27 cellular contexts compared by ENCODE assay signal in genomic region chr3:190260301-190260700, GRCh38.
"Had no signal": no experiment of that assay in that cellular context is flagged by ENCODE, and none has a peak within 500 bp of the region (broad histone marks: within the 10 kb centered on the region; RNA-seq: fewer than 3 reads in every experiment).

No MANE protein-coding gene starts in this region.

- H3K27me3 Mint-ChIP-seq: effector memory CD8-positive, alpha-beta T cell; naive B cell; stimulated activated memory B cell treated with anti-CD40 and anti-IgM and Interleukin-4, amounts not matched to agents 10 μg/mL and 1 μg/mL and 100 μg/mL, for 72 hours had no signal

- H3K9me3 Mint-ChIP-seq: activated CD4-positive, alpha-beta memory T cell treated with anti-CD3 and anti-CD28 coated beads, Interleukin-2, amount 10 ng/mL, durations not matched to agents 7 days and 5 days; activated CD4-positive, alpha-beta T cell treated with anti-CD3 and anti-CD28 coated beads, Interleukin-2, amount 10 ng/mL, durations not matched to agents 24 days and 14 days; activated T-cell treated with anti-CD3 and anti-CD28 coated beads, Interleukin-2, amount 50 U/mL, for 24 hours; effector memory CD8-positive, alpha-beta T cell; mesothelial cell of epicardium; stimulated activated memory B cell treated with anti-CD40 and anti-IgM and Interleukin-4, amounts not matched to agents 10 μg/mL and 1 μg/mL and 100 μg/mL, for 72 hours; stimulated activated naive CD8-positive, alpha-beta T cell treated with anti-CD3 and anti-CD28 coated beads, Interleukin-15, amount 100 ng/mL, for 72 hours had no signal

- DNase-seq: activated CD4-positive, alpha-beta memory T cell treated with anti-CD3 and anti-CD28 coated beads, Interleukin-2, amount 10 ng/mL, durations not matched to agents 7 days and 5 days; activated CD4-positive, alpha-beta T cell treated with anti-CD3 and anti-CD28 coated beads, Interleukin-2, amount 10 ng/mL, durations not matched to agents 24 days and 14 days; activated CD4-positive, CD25-positive, alpha-beta regulatory T cell treated with anti-CD3 and anti-CD28 coated beads, Interleukin-2, amount 50 U/mL, for 72 hours; activated CD8-positive, alpha-beta memory T cell treated with anti-CD3 and anti-CD28 coated beads, Interleukin-2, amount 50 U/mL, for 48 hours; activated gamma-delta T cell treated with Interleukin-2 at 50 U/mL for 16 hours; activated naive CD4-positive, alpha-beta T cell treated with anti-CD3 and anti-CD28 coated beads, Interleukin-2, amount 50 U/mL, for 16 hours; activated T-cell treated with anti-CD3 and anti-CD28 coated beads, Interleukin-2, amount 50 U/mL, for 24 hours; amniotic stem cell; cortex of kidney; effector memory CD8-positive, alpha-beta T cell; foreskin melanocyte; heart right ventricle; left lung; naive B cell; pancreas; retina; sigmoid colon; small intestine; stimulated activated CD4-positive, alpha-beta T cell treated with anti-CD3 and anti-CD28 coated beads, Interleukin-4, amount 100 ng/mL, for 24 hours; stimulated activated naive CD8-positive, alpha-beta T cell treated with anti-CD3 and anti-CD28 coated beads, Interleukin-15, amount 100 ng/mL, for 72 hours; substantia nigra; T-helper 17 cell; T1000; transverse colon had no signal

- H3K27ac ChIP-seq: heart right ventricle, left lung, pancreas, prostate gland, sigmoid colon, transverse colon had no signal

- H3K36me3 Mint-ChIP-seq: mesothelial cell of epicardium; naive B cell; stimulated activated memory B cell treated with anti-CD40 and anti-IgM and Interleukin-4, amounts not matched to agents 10 μg/mL and 1 μg/mL and 100 μg/mL, for 72 hours had no signal

- H3K36me3 ChIP-seq: heart right ventricle, left lung, pancreas, prostate gland, sigmoid colon, transverse colon had no signal

- H3K27ac Mint-ChIP-seq: activated CD4-positive, alpha-beta memory T cell treated with anti-CD3 and anti-CD28 coated beads, Interleukin-2, amount 10 ng/mL, durations not matched to agents 7 days and 5 days; activated CD4-positive, alpha-beta T cell treated with anti-CD3 and anti-CD28 coated beads, Interleukin-2, amount 10 ng/mL, durations not matched to agents 24 days and 14 days; activated T-cell treated with anti-CD3 and anti-CD28 coated beads, Interleukin-2, amount 50 U/mL, for 24 hours; effector memory CD8-positive, alpha-beta T cell; mesothelial cell of epicardium; naive B cell; stimulated activated memory B cell treated with anti-CD40 and anti-IgM and Interleukin-4, amounts not matched to agents 10 μg/mL and 1 μg/mL and 100 μg/mL, for 72 hours; stimulated activated naive CD8-positive, alpha-beta T cell treated with anti-CD3 and anti-CD28 coated beads, Interleukin-15, amount 100 ng/mL, for 72 hours; T-helper 17 cell had no signal

- ATAC-seq: effector memory CD8-positive, alpha-beta T cell; left lung; pancreas; stimulated activated memory B cell treated with anti-CD40 and anti-IgM and Interleukin-4, amounts not matched to agents 10 μg/mL and 1 μg/mL and 100 μg/mL, for 72 hours; stimulated activated naive CD8-positive, alpha-beta T cell treated with anti-CD3 and anti-CD28 coated beads, Interleukin-15, amount 100 ng/mL, for 72 hours; T-helper 17 cell had no signal

- H3K27me3 ChIP-seq: heart right ventricle, left lung, pancreas, sigmoid colon, transverse colon had no signal

- H3K4me1 Mint-ChIP-seq: activated CD4-positive, alpha-beta memory T cell treated with anti-CD3 and anti-CD28 coated beads, Interleukin-2, amount 10 ng/mL, durations not matched to agents 7 days and 5 days; activated CD4-positive, alpha-beta T cell treated with anti-CD3 and anti-CD28 coated beads, Interleukin-2, amount 10 ng/mL, durations not matched to agents 24 days and 14 days; naive B cell; stimulated activated memory B cell treated with anti-CD40 and anti-IgM and Interleukin-4, amounts not matched to agents 10 μg/mL and 1 μg/mL and 100 μg/mL, for 72 hours; stimulated activated naive CD8-positive, alpha-beta T cell treated with anti-CD3 and anti-CD28 coated beads, Interleukin-15, amount 100 ng/mL, for 72 hours; T-helper 17 cell had no signal

- H3K9me3 ChIP-seq: heart right ventricle, left lung, pancreas, prostate gland, sigmoid colon, transverse colon had no signal

- H3K4me3 Mint-ChIP-seq: activated CD4-positive, alpha-beta memory T cell treated with anti-CD3 and anti-CD28 coated beads, Interleukin-2, amount 10 ng/mL, durations not matched to agents 7 days and 5 days; activated CD4-positive, alpha-beta T cell treated with anti-CD3 and anti-CD28 coated beads, Interleukin-2, amount 10 ng/mL, durations not matched to agents 24 days and 14 days; activated T-cell treated with anti-CD3 and anti-CD28 coated beads, Interleukin-2, amount 50 U/mL, for 24 hours; effector memory CD8-positive, alpha-beta T cell; mesothelial cell of epicardium; naive B cell; stimulated activated memory B cell treated with anti-CD40 and anti-IgM and Interleukin-4, amounts not matched to agents 10 μg/mL and 1 μg/mL and 100 μg/mL, for 72 hours; stimulated activated naive CD8-positive, alpha-beta T cell treated with anti-CD3 and anti-CD28 coated beads, Interleukin-15, amount 100 ng/mL, for 72 hours; T-helper 17 cell had no signal

- H3K4me1 ChIP-seq: left lung, pancreas, prostate gland, sigmoid colon had no signal

- H3K4me3 ChIP-seq: heart right ventricle, left lung, pancreas, prostate gland, sigmoid colon, transverse colon had no signal
